Comparison of ENCODE assay signal across 19 cellular contexts in the genomic region with DNA sequence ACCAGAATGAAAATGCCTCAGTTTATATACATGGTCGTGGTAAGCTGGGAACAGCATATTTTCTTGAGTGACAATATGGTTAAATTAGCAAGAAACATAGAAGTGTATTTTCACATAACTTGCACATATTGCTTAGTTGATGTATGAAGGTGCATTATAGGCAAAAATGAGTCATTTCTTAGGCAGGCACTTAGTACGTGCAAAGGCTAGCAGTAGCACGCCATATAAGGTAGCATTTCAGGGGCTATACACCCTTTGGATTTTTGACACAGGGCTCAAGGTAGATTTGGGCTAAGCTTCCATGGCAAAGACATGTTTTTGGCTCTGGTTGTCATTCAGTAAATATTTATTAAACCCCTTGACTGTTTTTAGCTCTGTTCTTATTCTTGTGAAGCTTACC. TPM values are rescaled to one million over a fixed set of nuclear protein-coding genes. Genes with fewer than 3 reads are reported as not detected.
DNase-seq lines count a peak whose midpoint lies in the region; ATAC-seq, FAIRE-seq and TF ChIP-seq lines count a peak whose summit lies in the region.
"Had no signal": no experiment of that assay in that cellular context is flagged by ENCODE, and none has a peak within 500 bp of the region (broad histone marks: within the 10 kb centered on the region; RNA-seq: fewer than 3 reads in every experiment).

No MANE protein-coding gene starts in this region.

- no TSS peak for BruUV-seq in PC-3 (replicated peaks; lab: Mats Ljungman, UMichigan)

- H3K4me2 ChIP-seq in PC-3 (ENCODE audit: low read length): peak overlapping the region; percentile 26; the same call in 1 of the 2 replicates

- H3K27ac Mint-ChIP-seq in osteocyte (ENCODE audit: unreplicated experiment): peak overlapping the region; percentile 60
- H3K27ac Mint-ChIP-seq: activated naive CD8-positive, alpha-beta T cell treated with anti-CD3 and anti-CD28 coated beads for 36 hours; H9 had no signal

- H3K27ac ChIP-seq in PC-3 (ENCODE audit: low read length): peak overlapping the region; percentile 20; the same call in 1 of the 2 replicates
- H3K27ac ChIP-seq: upper lobe of left lung had no signal

- no peak for TF ChIP-seq CTCF in PC-3 (conservative IDR thresholded peaks at IDR 0.05; ENCODE audit: low read depth, low read length)
- no peak for TF ChIP-seq CTCF in choroid plexus epithelial cell (conservative IDR thresholded peaks at IDR 0.05; ENCODE audit: low read depth, low read length)
- no peak for TF ChIP-seq CTCF in osteocyte (IDR thresholded peaks at IDR 0.05)
- no peak for TF ChIP-seq CTCF in foreskin fibroblast (IDR thresholded peaks at IDR 0.05; ENCODE audit: low read depth, low read length)

- no peaks in the 10 kb centered on the region for H3K27me3 ChIP-seq in PC-3 (ENCODE audit: low read length)
- H3K27me3 ChIP-seq: heart left ventricle, upper lobe of left lung had no signal

- no peak overlapping the region for H3K9ac ChIP-seq in PC-3 (ENCODE audit: low read length)

- no peak overlapping the region for H3K4me3 ChIP-seq in PC-3 (ENCODE audit: low read length)
- no peak overlapping the region for H3K4me3 ChIP-seq in choroid plexus epithelial cell (ENCODE audit: low read depth, low read length)
- no peak overlapping the region for H3K4me3 ChIP-seq in foreskin fibroblast (ENCODE audit: low read depth in 1 of 2, low read length in 2 of 2)
- H3K4me3 ChIP-seq: heart left ventricle, upper lobe of left lung had no signal

- H3K9me3 Mint-ChIP-seq in osteocyte (ENCODE audit: unreplicated experiment): no peaks in the 10 kb centered on the region
- H3K9me3 Mint-ChIP-seq: activated naive CD8-positive, alpha-beta T cell treated with anti-CD3 and anti-CD28 coated beads for 36 hours; H9 had no signal

- no peaks in the 10 kb centered on the region for H3K36me3 ChIP-seq in PC-3 (ENCODE audit: low read depth, low read length)
- H3K36me3 ChIP-seq: heart left ventricle, upper lobe of left lung had no signal

- POLR2A ChIA-PET in PC-3 (lab: Charles Lee; ENCODE audit: unreplicated experiment): no interaction called here

- peaks cover 4% of the 10 kb centered on the region for H3K36me3 Mint-ChIP-seq in osteocyte (ENCODE audit: unreplicated experiment)
- H3K36me3 Mint-ChIP-seq: activated naive CD8-positive, alpha-beta T cell treated with anti-CD3 and anti-CD28 coated beads for 36 hours had no signal

- no peaks in the 10 kb centered on the region for H3K9me2 ChIP-seq in PC-3 (replicated peaks; ENCODE audit: low read length)

- intact Hi-C loops in PC-3 (cut with micrococcal nuclease): no loop called here

- CTCF ChIA-PET in PC-3 (lab: Charles Lee): no interaction called here

- H3K27me3 Mint-ChIP-seq in osteocyte (ENCODE audit: unreplicated experiment): no peaks in the 10 kb centered on the region
- H3K27me3 Mint-ChIP-seq: activated naive CD8-positive, alpha-beta T cell treated with anti-CD3 and anti-CD28 coated beads for 36 hours had no signal

- TF ChIP-seq POLR2A in GM12892 (IDR thresholded peaks at IDR 0.05; ENCODE audit: low read depth, low read length): no peak

- H3K79me2 ChIP-seq in PC-3 (ENCODE audit: low read length): no peaks in the 10 kb centered on the region

- no peaks in the 10 kb centered on the region for H3K4me1 Mint-ChIP-seq in osteocyte (ENCODE audit: unreplicated experiment)
- H3K4me1 Mint-ChIP-seq: activated naive CD8-positive, alpha-beta T cell treated with anti-CD3 and anti-CD28 coated beads for 36 hours had no signal

- DNase-seq in EH (ENCODE audit: low read depth) (peak; percentile 30), PC-3 (peak; percentile 72), choroid plexus epithelial cell (ENCODE audit: low read depth) (peak; percentile 65), osteocyte (ENCODE audit: extremely low spot score, unreplicated experiment) (no peak), DMS79 (lab: John Stamatoyannopoulos, UW) (no peak), foreskin fibroblast (no peak), GM12892 (ENCODE audit: insufficient read length) (no peak)
- DNase-seq: activated naive CD8-positive, alpha-beta T cell treated with anti-CD3 and anti-CD28 coated beads for 36 hours; activated T-cell treated with anti-CD3 and anti-CD28 coated beads, Interleukin-2, amount 50 U/mL, for 48 hours; COR-L47; H9; heart left ventricle; left cardiac atrium; NCI-H1092 treated with DMSO at 0.1 percent for 48 hours; NCI-H2227 treated with DMSO at 0.1 percent for 48 hours; T-helper 9 cell; upper lobe of left lung had no signal

- H2AFZ ChIP-seq in PC-3 (ENCODE audit: low read length): no peak overlapping the region

- no peaks in the 10 kb centered on the region for H3F3A ChIP-seq in PC-3 (ENCODE audit: low read length, unreplicated experiment)

- ATAC-seq in PC-3: peak; percentile 65
- no peak for ATAC-seq in activated CD4-positive, CD25-positive, alpha-beta regulatory T cell treated with anti-CD3 and anti-CD28 coated beads, Interleukin-2, amount 50 U/mL, for 24 hours
- ATAC-seq: left cardiac atrium had no signal

- no peak overlapping the region for H3K4me3 Mint-ChIP-seq in osteocyte (ENCODE audit: unreplicated experiment)
- H3K4me3 Mint-ChIP-seq: activated naive CD8-positive, alpha-beta T cell treated with anti-CD3 and anti-CD28 coated beads for 36 hours; H9 had no signal

- FAIRE-seq in GM12892 (lab: Jason Lieb, UNC): no peak
- FAIRE-seq: GM12891 had no signal

- H3K9me3 ChIP-seq in PC-3 (ENCODE audit: low read length): no peaks in the 10 kb centered on the region
- H3K9me3 ChIP-seq: heart left ventricle, upper lobe of left lung had no signal

- no peaks in the 10 kb centered on the region for H4K20me1 ChIP-seq in PC-3 (ENCODE audit: low read length)

- H3K4me1 ChIP-seq in PC-3 (ENCODE audit: insufficient read depth, low read length): peaks cover 40% of the 10 kb centered on the region
- H3K4me1 ChIP-seq: upper lobe of left lung had no signal

RNA-seq across cellular contexts. Expression of gene PCDH7, which starts 33.1 kb away (rescaled TPM):
- total RNA-seq in PC-3 (2014; rRNA removed) (1.8 and 1.9 TPM in 2 replicates), osteocyte (139 and 147 TPM in 2 replicates)
- not detected for polyA plus RNA-seq in GM12892 (2012; ENCODE audit: missing spikeins)
- total RNA-seq: activated naive CD8-positive, alpha-beta T cell treated with anti-CD3 and anti-CD28 coated beads for 36 hours had no signal

Comparison
In these comparisons a context has a peak if more than half of its experiments do, and no peak if none do; other contexts are left out.
1. DNase-seq: peak in EH (single experiment), PC-3 (single experiment) and choroid plexus epithelial cell (single experiment); none in osteocyte (single experiment), DMS79 (single experiment), foreskin fibroblast (0 of 2) and GM12892 (single experiment).
2. RNA of gene PCDH7, which starts 33.1 kb away (total RNA-seq): 139 to 147 TPM in osteocyte; 1.8 to 1.9 TPM in PC-3; every median in the first group is over 10 times any median in the second.